Comparison of ENCODE assay signal across 1 cellular context in the genomic region with DNA sequence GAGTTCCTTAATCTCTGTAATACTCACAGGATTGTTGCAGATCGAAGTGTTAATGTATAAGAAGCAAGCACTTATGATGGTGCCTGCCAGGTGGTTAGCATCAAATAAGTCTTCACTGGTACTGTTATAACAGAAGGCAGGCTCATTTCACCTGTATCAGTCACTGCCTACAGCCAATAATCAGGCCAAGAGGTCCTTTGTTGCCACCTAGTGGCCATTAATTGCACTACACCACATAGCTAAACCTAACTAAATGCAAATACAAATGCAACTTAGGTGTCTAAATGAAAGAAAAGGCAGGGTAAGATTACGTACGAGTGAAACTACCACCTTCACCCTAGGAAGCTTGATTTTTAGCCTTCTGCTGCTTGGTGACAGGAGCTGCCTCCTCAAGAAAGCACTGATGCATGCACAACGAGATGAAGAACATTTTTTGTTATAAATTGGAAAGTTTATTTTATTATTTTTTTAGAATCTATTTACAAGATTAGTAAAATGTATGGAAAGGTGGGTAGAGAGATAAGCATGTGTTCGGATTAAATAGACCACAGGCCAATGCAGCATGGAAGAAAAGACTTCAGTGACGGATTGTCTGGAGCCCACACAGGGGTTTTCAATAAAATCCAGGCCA.
TF ChIP-seq lines count a peak whose summit lies in the region.

No MANE protein-coding gene starts in this region.

TF ChIP-seq in H1, 55 proteins besides CTCF, POLR2A, EP300 and RAD21 (continued from another document):
- TF ChIP-seq, protein P1, sequence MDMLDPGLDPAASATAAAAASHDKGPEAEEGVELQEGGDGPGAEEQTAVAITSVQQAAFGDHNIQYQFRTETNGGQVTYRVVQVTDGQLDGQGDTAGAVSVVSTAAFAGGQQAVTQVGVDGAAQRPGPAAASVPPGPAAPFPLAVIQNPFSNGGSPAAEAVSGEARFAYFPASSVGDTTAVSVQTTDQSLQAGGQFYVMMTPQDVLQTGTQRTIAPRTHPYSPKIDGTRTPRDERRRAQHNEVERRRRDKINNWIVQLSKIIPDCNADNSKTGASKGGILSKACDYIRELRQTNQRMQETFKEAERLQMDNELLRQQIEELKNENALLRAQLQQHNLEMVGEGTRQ (IDR thresholded peaks at IDR 0.05; ENCODE audit: low read length), result no peak
- TF ChIP-seq BCL11A (IDR thresholded peaks at IDR 0.05; ENCODE audit: low read depth in 2 of 2, low read length in 2 of 2), result no peak
- TF ChIP-seq, protein P2, sequence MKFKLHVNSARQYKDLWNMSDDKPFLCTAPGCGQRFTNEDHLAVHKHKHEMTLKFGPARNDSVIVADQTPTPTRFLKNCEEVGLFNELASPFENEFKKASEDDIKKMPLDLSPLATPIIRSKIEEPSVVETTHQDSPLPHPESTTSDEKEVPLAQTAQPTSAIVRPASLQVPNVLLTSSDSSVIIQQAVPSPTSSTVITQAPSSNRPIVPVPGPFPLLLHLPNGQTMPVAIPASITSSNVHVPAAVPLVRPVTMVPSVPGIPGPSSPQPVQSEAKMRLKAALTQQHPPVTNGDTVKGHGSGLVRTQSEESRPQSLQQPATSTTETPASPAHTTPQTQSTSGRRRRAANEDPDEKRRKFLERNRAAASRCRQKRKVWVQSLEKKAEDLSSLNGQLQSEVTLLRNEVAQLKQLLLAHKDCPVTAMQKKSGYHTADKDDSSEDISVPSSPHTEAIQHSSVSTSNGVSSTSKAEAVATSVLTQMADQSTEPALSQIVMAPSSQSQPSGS (IDR thresholded peaks at IDR 0.05; ENCODE audit: low read length), result no peak
- no peak for TF ChIP-seq SP1 (IDR thresholded peaks at IDR 0.05; ENCODE audit: low read depth, low read length)
